1 cellular context compared by ENCODE assay signal in genomic region chr6:42104095-42104806, GRCh38.
A peak's percentile ranks its signal among the peaks of the same experiment; 100 is the strongest.
TF ChIP-seq lines count a peak whose summit lies in the region.

No MANE protein-coding gene starts in this region.

TF ChIP-seq in K562, 482 proteins besides CTCF, POLR2A, EP300 and RAD21 (continued from another document and continues in another):
- TF ChIP-seq ZFP1 (CRISPR knock-in tag; IDR thresholded peaks at IDR 0.05) (no peak), VEZF1 (CRISPR knock-in tag; IDR thresholded peaks at IDR 0.05) (peak; percentile 64), NFIC (IDR thresholded peaks at IDR 0.05) (0 out of 2 replicates have a peak, but pooled peaks have one; percentile 41), FOXK1 (CRISPR knock-in tag; IDR thresholded peaks at IDR 0.05; ENCODE audit: borderline replicate concordance) (no peak), SMAD1 (IDR thresholded peaks at IDR 0.05; ENCODE audit: low read depth, low read length, partially characterized antibody) (peak; percentile 42), THRB (CRISPR knock-in tag; conservative IDR thresholded peaks at IDR 0.05) (0 out of 2 replicates have a peak, but pooled peaks have one; percentile 24), L3MBTL2 (IDR thresholded peaks at IDR 0.05) (peak; percentile 97), SMC3 (conservative IDR thresholded peaks at IDR 0.05; ENCODE audit: insufficient read depth, low read depth, low read length) (peak; percentile 47; the same call in 1 of the 2 replicates), CGGBP1 (CRISPR knock-in tag; IDR thresholded peaks at IDR 0.05) (no peak), RBM22 (IDR thresholded peaks at IDR 0.05; ENCODE audit: low read depth, low read length, poor library complexity, severe bottlenecking) (peak; percentile 78), ZBTB17 (CRISPR knock-in tag; IDR thresholded peaks at IDR 0.05) (0 out of 2 replicates have a peak, but pooled peaks have one; percentile 13), NR2C2 (CRISPR knock-in tag; IDR thresholded peaks at IDR 0.05) (peak; percentile 81; the same call in 1 of the 2 replicates), NR2C2 (tag; IDR thresholded peaks at IDR 0.05) (peak; percentile 98), NFIX (CRISPR knock-in tag; IDR thresholded peaks at IDR 0.05; ENCODE audit: low read depth) (no peak), RBM25 (IDR thresholded peaks at IDR 0.05; ENCODE audit: low read depth, low read length, severe bottlenecking) (peak; percentile 92), ZNF12 (CRISPR knock-in tag; IDR thresholded peaks at IDR 0.05) (no peak), ZNF354B (CRISPR knock-in tag; IDR thresholded peaks at IDR 0.05) (no peak), ARID1B (IDR thresholded peaks at IDR 0.05) (peak; percentile 58), SNAPC5 (CRISPR knock-in tag; IDR thresholded peaks at IDR 0.05) (no peak), MXI1 (IDR thresholded peaks at IDR 0.05; ENCODE audit: low read depth, low read length) (no peak), PREB (CRISPR knock-in tag; IDR thresholded peaks at IDR 0.05) (0 out of 2 replicates have a peak, but pooled peaks have one; percentile 85), KDM5B (IDR thresholded peaks at IDR 0.05; ENCODE audit: insufficient replicate concordance, low read depth, low read length) (peak; percentile 86), SIN3B (IDR thresholded peaks at IDR 0.05; ENCODE audit: low read depth) (peak; percentile 82), ZNF24 (IDR thresholded peaks at IDR 0.05) (peak; percentile 81), ZBTB2 (IDR thresholded peaks at IDR 0.05) (peak; percentile 64; the same call in 1 of the 2 replicates), ID3 (CRISPR knock-in tag; IDR thresholded peaks at IDR 0.05) (no peak), ID3 (tag; IDR thresholded peaks at IDR 0.05) (peak; percentile 89), ZNF143 (CRISPR knock-in tag; IDR thresholded peaks at IDR 0.05) (no peak), HNRNPLL (IDR thresholded peaks at IDR 0.05; ENCODE audit: low read depth, low read length, poor library complexity, severe bottlenecking) (peak; percentile 72), NR4A1 (CRISPR knock-in tag; IDR thresholded peaks at IDR 0.05) (no peak), NR4A1 (tag; IDR thresholded peaks at IDR 0.05) (peak; percentile 71), JUN (IDR thresholded peaks at IDR 0.05; ENCODE audit: borderline replicate concordance, low read depth, low read length) (peak; percentile 8; the same call in 1 of the 2 replicates), JUN (CRISPR knock-in tag; IDR thresholded peaks at IDR 0.05; ENCODE audit: borderline replicate concordance) (peak; percentile 84), BCL6 (CRISPR knock-in tag; IDR thresholded peaks at IDR 0.05) (no peak), ZHX1 (conservative IDR thresholded peaks at IDR 0.05; ENCODE audit: low read length) (no peak)
- TF ChIP-seq, protein P1, sequence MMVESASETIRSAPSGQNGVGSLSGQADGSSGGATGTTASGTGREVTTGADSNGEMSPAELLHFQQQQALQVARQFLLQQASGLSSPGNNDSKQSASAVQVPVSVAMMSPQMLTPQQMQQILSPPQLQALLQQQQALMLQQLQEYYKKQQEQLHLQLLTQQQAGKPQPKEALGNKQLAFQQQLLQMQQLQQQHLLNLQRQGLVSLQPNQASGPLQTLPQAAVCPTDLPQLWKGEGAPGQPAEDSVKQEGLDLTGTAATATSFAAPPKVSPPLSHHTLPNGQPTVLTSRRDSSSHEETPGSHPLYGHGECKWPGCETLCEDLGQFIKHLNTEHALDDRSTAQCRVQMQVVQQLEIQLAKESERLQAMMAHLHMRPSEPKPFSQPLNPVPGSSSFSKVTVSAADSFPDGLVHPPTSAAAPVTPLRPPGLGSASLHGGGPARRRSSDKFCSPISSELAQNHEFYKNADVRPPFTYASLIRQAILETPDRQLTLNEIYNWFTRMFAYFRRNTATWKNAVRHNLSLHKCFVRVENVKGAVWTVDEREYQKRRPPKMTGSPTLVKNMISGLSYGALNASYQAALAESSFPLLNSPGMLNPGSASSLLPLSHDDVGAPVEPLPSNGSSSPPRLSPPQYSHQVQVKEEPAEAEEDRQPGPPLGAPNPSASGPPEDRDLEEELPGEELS (CRISPR knock-in tag; IDR thresholded peaks at IDR 0.05; ENCODE audit: borderline replicate concordance) = peak; percentile 29
- TF ChIP-seq, protein P2, sequence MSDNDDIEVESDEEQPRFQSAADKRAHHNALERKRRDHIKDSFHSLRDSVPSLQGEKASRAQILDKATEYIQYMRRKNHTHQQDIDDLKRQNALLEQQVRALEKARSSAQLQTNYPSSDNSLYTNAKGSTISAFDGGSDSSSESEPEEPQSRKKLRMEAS (CRISPR knock-in tag; IDR thresholded peaks at IDR 0.05) = peak; percentile 85
- TF ChIP-seq, protein P3, sequence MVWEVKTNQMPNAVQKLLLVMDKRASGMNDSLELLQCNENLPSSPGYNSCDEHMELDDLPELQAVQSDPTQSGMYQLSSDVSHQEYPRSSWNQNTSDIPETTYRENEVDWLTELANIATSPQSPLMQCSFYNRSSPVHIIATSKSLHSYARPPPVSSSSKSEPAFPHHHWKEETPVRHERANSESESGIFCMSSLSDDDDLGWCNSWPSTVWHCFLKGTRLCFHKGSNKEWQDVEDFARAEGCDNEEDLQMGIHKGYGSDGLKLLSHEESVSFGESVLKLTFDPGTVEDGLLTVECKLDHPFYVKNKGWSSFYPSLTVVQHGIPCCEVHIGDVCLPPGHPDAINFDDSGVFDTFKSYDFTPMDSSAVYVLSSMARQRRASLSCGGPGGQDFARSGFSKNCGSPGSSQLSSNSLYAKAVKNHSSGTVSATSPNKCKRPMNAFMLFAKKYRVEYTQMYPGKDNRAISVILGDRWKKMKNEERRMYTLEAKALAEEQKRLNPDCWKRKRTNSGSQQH (CRISPR knock-in tag; IDR thresholded peaks at IDR 0.05) = peak; percentile 61; the same call in 1 of the 2 replicates
- TF ChIP-seq, protein P4, sequence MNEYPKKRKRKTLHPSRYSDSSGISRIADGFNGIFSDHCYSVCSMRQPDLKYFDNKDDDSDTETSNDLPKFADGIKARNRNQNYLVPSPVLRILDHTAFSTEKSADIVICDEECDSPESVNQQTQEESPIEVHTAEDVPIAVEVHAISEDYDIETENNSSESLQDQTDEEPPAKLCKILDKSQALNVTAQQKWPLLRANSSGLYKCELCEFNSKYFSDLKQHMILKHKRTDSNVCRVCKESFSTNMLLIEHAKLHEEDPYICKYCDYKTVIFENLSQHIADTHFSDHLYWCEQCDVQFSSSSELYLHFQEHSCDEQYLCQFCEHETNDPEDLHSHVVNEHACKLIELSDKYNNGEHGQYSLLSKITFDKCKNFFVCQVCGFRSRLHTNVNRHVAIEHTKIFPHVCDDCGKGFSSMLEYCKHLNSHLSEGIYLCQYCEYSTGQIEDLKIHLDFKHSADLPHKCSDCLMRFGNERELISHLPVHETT (CRISPR knock-in tag; conservative IDR thresholded peaks at IDR 0.05 in 1 of 2, IDR thresholded peaks at IDR 0.05 in 1 of 2) = peak in 1 of 2 experiments; percentile 42; a peak in 1 of 4 replicates
- TF ChIP-seq, protein P5, sequence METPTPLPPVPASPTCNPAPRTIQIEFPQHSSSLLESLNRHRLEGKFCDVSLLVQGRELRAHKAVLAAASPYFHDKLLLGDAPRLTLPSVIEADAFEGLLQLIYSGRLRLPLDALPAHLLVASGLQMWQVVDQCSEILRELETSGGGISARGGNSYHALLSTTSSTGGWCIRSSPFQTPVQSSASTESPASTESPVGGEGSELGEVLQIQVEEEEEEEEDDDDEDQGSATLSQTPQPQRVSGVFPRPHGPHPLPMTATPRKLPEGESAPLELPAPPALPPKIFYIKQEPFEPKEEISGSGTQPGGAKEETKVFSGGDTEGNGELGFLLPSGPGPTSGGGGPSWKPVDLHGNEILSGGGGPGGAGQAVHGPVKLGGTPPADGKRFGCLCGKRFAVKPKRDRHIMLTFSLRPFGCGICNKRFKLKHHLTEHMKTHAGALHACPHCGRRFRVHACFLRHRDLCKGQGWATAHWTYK (CRISPR knock-in tag; IDR thresholded peaks at IDR 0.05) = peak; percentile 48; the same call in 1 of the 2 replicates
- TF ChIP-seq, protein P6, sequence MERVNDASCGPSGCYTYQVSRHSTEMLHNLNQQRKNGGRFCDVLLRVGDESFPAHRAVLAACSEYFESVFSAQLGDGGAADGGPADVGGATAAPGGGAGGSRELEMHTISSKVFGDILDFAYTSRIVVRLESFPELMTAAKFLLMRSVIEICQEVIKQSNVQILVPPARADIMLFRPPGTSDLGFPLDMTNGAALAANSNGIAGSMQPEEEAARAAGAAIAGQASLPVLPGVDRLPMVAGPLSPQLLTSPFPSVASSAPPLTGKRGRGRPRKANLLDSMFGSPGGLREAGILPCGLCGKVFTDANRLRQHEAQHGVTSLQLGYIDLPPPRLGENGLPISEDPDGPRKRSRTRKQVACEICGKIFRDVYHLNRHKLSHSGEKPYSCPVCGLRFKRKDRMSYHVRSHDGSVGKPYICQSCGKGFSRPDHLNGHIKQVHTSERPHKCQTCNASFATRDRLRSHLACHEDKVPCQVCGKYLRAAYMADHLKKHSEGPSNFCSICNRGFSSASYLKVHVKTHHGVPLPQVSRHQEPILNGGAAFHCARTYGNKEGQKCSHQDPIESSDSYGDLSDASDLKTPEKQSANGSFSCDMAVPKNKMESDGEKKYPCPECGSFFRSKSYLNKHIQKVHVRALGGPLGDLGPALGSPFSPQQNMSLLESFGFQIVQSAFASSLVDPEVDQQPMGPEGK (CRISPR knock-in tag; IDR thresholded peaks at IDR 0.05; ENCODE audit: borderline replicate concordance) = 0 out of 2 replicates have a peak, but pooled peaks have one; percentile 57
